ENCODE assay signal across 18 cellular contexts in the genomic region with DNA sequence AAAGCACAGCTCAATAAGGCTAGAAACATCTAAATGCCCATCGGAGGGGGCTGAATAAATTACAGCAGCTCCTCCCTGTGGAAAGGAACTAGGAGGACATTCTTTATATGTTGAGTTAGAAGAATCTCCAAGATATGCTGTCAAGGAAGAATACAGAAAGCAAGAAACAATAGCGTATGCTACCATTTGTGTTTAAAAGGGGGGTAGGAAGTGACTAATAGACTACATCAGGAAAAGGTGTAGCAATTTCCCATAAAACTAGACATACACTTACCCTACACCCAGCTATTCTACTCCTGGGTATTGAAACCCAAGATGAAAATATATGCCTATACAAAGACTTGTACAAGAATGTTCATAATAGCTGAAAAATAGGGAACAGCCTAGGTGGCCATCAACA. TPM values are rescaled to one million over a fixed set of nuclear protein-coding genes. Genes with fewer than 3 reads are reported as not detected.
DNase-seq lines count a peak whose midpoint lies in the region; ATAC-seq, FAIRE-seq and TF ChIP-seq lines count a peak whose summit lies in the region.
"Had no signal": no experiment of that assay in that cellular context is flagged by ENCODE, and none has a peak within 500 bp of the region (broad histone marks: within the 10 kb centered on the region; RNA-seq: fewer than 3 reads in every experiment).

No MANE protein-coding gene starts in this region.

- no peak for DNase-seq in CD4-positive, alpha-beta T cell
- DNase-seq in OCI-M1 (lab: John Stamatoyannopoulos, UW) (peak; percentile 33), endothelial cell of umbilical vein (ENCODE audit: low read depth, low spot score) (peak; percentile 84), osteoblast (ENCODE audit: insufficient read length, low spot score, missing footprints) (no peak), NCI-H1048 (lab: John Stamatoyannopoulos, UW) (no peak), amniotic stem cell (lab: John Stamatoyannopoulos, UW) (no peak)
- no peak for DNase-seq in central memory CD4-positive, alpha-beta T cell
- DNase-seq: activated CD4-positive, alpha-beta T cell treated with anti-CD3 and anti-CD28 coated beads, Interleukin-2, amount 10 ng/mL, durations not matched to agents 7 days and 5 days; activated T-cell treated with anti-CD3 and anti-CD28 coated beads for 4 hours; BE2C; H7; NCI-H1930; NCI-H524 treated with DMSO at 0.1 percent for 48 hours; nephron progenitor cell; right cardiac atrium; stimulated activated CD4-positive, alpha-beta T cell treated with anti-CD3 and anti-CD28 coated beads, Interleukin-1b, Interleukin-23, amount 100 ng/mL, for 48 hours had no signal

- dilution Hi-C loops in endothelial cell of umbilical vein (cut with MboI; ENCODE audit: extremely low pct_ligation_motif_present, low sequenced_read_pairs): no loop called here

- ATAC-seq in CD4-positive, alpha-beta T cell (ENCODE audit: poor library complexity): no peak

- H3K4me2 ChIP-seq in endothelial cell of umbilical vein (ENCODE audit: insufficient read depth, low read length) (peak overlapping the region; percentile 65), osteoblast (ENCODE audit: insufficient read depth, low read length) (no peak overlapping the region)

- H3K4me1 ChIP-seq in endothelial cell of umbilical vein (ENCODE audit: control insufficient read depth, extremely low read depth, insufficient read depth, low read length) (peaks cover 46% of the 10 kb centered on the region), osteoblast (ENCODE audit: insufficient read depth, low read length) (peaks cover 14% of the 10 kb centered on the region)

- no peak for TF ChIP-seq CTCF in CD4-positive, alpha-beta T cell (IDR thresholded peaks at IDR 0.05)
- no peak for TF ChIP-seq CTCF in endothelial cell of umbilical vein (IDR thresholded peaks at IDR 0.05; ENCODE audit: extremely low read depth in 1 of 2, insufficient read depth in 1 of 2, low read depth in 1 of 2, low read length in 2 of 2)
- TF ChIP-seq CTCF in osteoblast (IDR thresholded peaks at IDR 0.05; ENCODE audit: extremely low read depth, low read depth, low read length): no peak

- POLR2A ChIA-PET in CD4-positive, alpha-beta T cell (lab: Charles Lee): interaction anchor here (0.8 to 1.9 kb wide), 2 partner anchors 8 to 21 kb away, joined by 3 to 6 read pairs; a partner anchor contains a TSS
- POLR2A ChIA-PET in endothelial cell of umbilical vein (lab: Charles Lee): interaction anchor here (1.1 kb wide), 1 partner anchor 805 kb away, joined by 4 read pairs; a partner anchor contains a TSS

- H3K9me3 Mint-ChIP-seq in CD4-positive, alpha-beta T cell: no peaks in the 10 kb centered on the region
- H3K9me3 Mint-ChIP-seq: activated CD4-positive, alpha-beta T cell treated with anti-CD3 and anti-CD28 coated beads, Interleukin-2, amount 10 ng/mL, durations not matched to agents 7 days and 5 days; central memory CD8-positive, alpha-beta T cell; nephron progenitor cell had no signal

- peak overlapping the region; percentile 25 for H3K4me3 Mint-ChIP-seq in CD4-positive, alpha-beta T cell
- H3K4me3 Mint-ChIP-seq: activated CD4-positive, alpha-beta T cell treated with anti-CD3 and anti-CD28 coated beads, Interleukin-2, amount 10 ng/mL, durations not matched to agents 7 days and 5 days; activated naive CD8-positive, alpha-beta T cell; central memory CD8-positive, alpha-beta T cell; nephron progenitor cell had no signal

- FAIRE-seq in endothelial cell of umbilical vein (lab: Jason Lieb, UNC): peak; percentile 93

- no peaks in the 10 kb centered on the region for H3K27me3 Mint-ChIP-seq in CD4-positive, alpha-beta T cell
- H3K27me3 Mint-ChIP-seq: activated naive CD8-positive, alpha-beta T cell; central memory CD8-positive, alpha-beta T cell had no signal

- H3K79me2 ChIP-seq in endothelial cell of umbilical vein (ENCODE audit: control insufficient read depth, insufficient read depth, low read length): peaks cover 15% of the 10 kb centered on the region
- H3K79me2 ChIP-seq in osteoblast (ENCODE audit: insufficient read depth, low read length): peaks cover 45% of the 10 kb centered on the region

- H3K9ac ChIP-seq in endothelial cell of umbilical vein (replicated peaks; ENCODE audit: extremely low read depth, insufficient read depth, low read length): peak overlapping the region; percentile 35

- no peak overlapping the region for H2AFZ ChIP-seq in endothelial cell of umbilical vein (ENCODE audit: low read depth, low read length)
- H2AFZ ChIP-seq in osteoblast (ENCODE audit: low read length): no peak overlapping the region

- H3K9me3 ChIP-seq in CD4-positive, alpha-beta T cell (ENCODE audit: control insufficient read depth, low read length): no peaks in the 10 kb centered on the region
- no peaks in the 10 kb centered on the region for H3K9me3 ChIP-seq in endothelial cell of umbilical vein (replicated peaks; ENCODE audit: control insufficient read depth, insufficient read depth, low read length)
- H3K9me3 ChIP-seq in osteoblast (ENCODE audit: low read depth, low read length): no peaks in the 10 kb centered on the region
- H3K9me3 ChIP-seq: BE2C had no signal

- H3K36me3 Mint-ChIP-seq in CD4-positive, alpha-beta T cell (ENCODE audit: low read depth): peaks cover 33% of the 10 kb centered on the region

- H3K27ac Mint-ChIP-seq in CD4-positive, alpha-beta T cell: no peak overlapping the region
- H3K27ac Mint-ChIP-seq: activated CD4-positive, alpha-beta T cell treated with anti-CD3 and anti-CD28 coated beads, Interleukin-2, amount 10 ng/mL, durations not matched to agents 7 days and 5 days; nephron progenitor cell had no signal

- TF ChIP-seq POLR2A in endothelial cell of umbilical vein (IDR thresholded peaks at IDR 0.05; ENCODE audit: low read depth, low read length): peak; percentile 11

- H3K4me1 Mint-ChIP-seq in CD4-positive, alpha-beta T cell (ENCODE audit: low read depth): peaks cover 5% of the 10 kb centered on the region
- H3K4me1 Mint-ChIP-seq: central memory CD8-positive, alpha-beta T cell had no signal

- H3K27me3 ChIP-seq in CD4-positive, alpha-beta T cell (ENCODE audit: control insufficient read depth, insufficient read depth, low read length): peaks cover 10% of the 10 kb centered on the region
- H3K27me3 ChIP-seq in endothelial cell of umbilical vein (ENCODE audit: control insufficient read depth in 2 of 2, insufficient read depth in 2 of 2, low read length in 2 of 2): no peaks in the 10 kb centered on the region
- no peaks in the 10 kb centered on the region for H3K27me3 ChIP-seq in osteoblast (ENCODE audit: insufficient read depth, low read length)
- H3K27me3 ChIP-seq: BE2C had no signal

- H3K9me1 ChIP-seq in endothelial cell of umbilical vein (replicated peaks; ENCODE audit: control insufficient read depth, extremely low read depth, insufficient read depth, low read length): no peaks in the 10 kb centered on the region

- no peaks in the 10 kb centered on the region for H4K20me1 ChIP-seq in endothelial cell of umbilical vein (replicated peaks; ENCODE audit: control insufficient read depth, extremely low read depth, insufficient read depth, low read length)
- peaks cover 66% of the 10 kb centered on the region for H4K20me1 ChIP-seq in osteoblast (ENCODE audit: insufficient read depth, low read length)

- no peak overlapping the region for H3K27ac ChIP-seq in CD4-positive, alpha-beta T cell (ENCODE audit: low read depth, low read length)
- H3K27ac ChIP-seq in endothelial cell of umbilical vein (ENCODE audit: insufficient read depth, low read depth, low read length): peak overlapping the region; percentile 77
- H3K27ac ChIP-seq in osteoblast (ENCODE audit: low read depth, low read length): peak overlapping the region; percentile 26

- CTCF ChIA-PET in CD4-positive, alpha-beta T cell (lab: Charles Lee): interaction anchor here (1.3 to 1.9 kb wide), 2 partner anchors 17 to 60 kb away, joined by 3 to 5 read pairs; no protein-coding TSS in a partner anchor
- CTCF ChIA-PET in endothelial cell of umbilical vein (lab: Charles Lee): interaction anchor here (0.5 to 2.2 kb wide), 16 partner anchors 13 to 1891 kb away, joined by 3 to 44 read pairs (median 4); a partner anchor contains a TSS

- H3K36me3 ChIP-seq in endothelial cell of umbilical vein (ENCODE audit: control insufficient read depth in 2 of 2, extremely low read depth in 1 of 2, insufficient read depth in 2 of 2, low read length in 2 of 2) (peaks cover 22 to 36% of the 10 kb centered on the region in 2 experiments), osteoblast (ENCODE audit: insufficient read depth, low read length) (peaks cover 47% of the 10 kb centered on the region)

- H3K4me3 ChIP-seq in endothelial cell of umbilical vein (replicated peaks in 1 of 3; ENCODE audit: insufficient read depth in 1 of 3, low read depth in 1 of 3, low read length in 3 of 3) (no peak overlapping the region), osteoblast (ENCODE audit: insufficient read depth, low read length) (no peak overlapping the region)

- intact Hi-C loops in CD4-positive, alpha-beta T cell (cut with DNase I, micrococcal nuclease): loop anchor here (2.0 kb wide), 3 partner anchors 21 to 425 kb away; a partner anchor contains a TSS
- intact Hi-C loops in endothelial cell of umbilical vein (cut with micrococcal nuclease): loop anchor here (2.0 kb wide), 2 partner anchors 19 to 535 kb away; no protein-coding TSS in a partner anchor

- BruUV-seq in endothelial cell of umbilical vein (replicated peaks; lab: Mats Ljungman, UMichigan): no TSS peak

RNA-seq across cellular contexts. Expression of a gene that starts 21.6 kb away (rescaled TPM):
- total RNA-seq in CD4-positive, alpha-beta T cell: 100 to 1,000 TPM; 127 to 139 TPM
- 280 and 312 TPM in 2 replicates for total RNA-seq in endothelial cell of umbilical vein
- polyA plus RNA-seq in endothelial cell of umbilical vein: 307 and 338 TPM in 2 replicates
- 192 and 202 TPM in 2 replicates for polyA plus RNA-seq in endothelial cell of umbilical vein (2011; cell fraction: cytosol; rRNA removed)
- polyA plus RNA-seq in endothelial cell of umbilical vein (2011; cell fraction: nucleus; rRNA removed): 211 and 214 TPM in 2 replicates
- 223 and 292 TPM in 2 replicates for polyA plus RNA-seq in endothelial cell of umbilical vein (2012)
- polyA minus RNA-seq in endothelial cell of umbilical vein: 648 and 737 TPM in 2 replicates
- polyA minus RNA-seq in endothelial cell of umbilical vein (2011; cell fraction: cytosol; rRNA and poly(A)+ RNA removed): 112 TPM
- polyA minus RNA-seq in endothelial cell of umbilical vein (2011; cell fraction: nucleus; rRNA and poly(A)+ RNA removed): 135 and 185 TPM in 2 replicates
- total RNA-seq in osteoblast: 350 and 355 TPM in 2 replicates

RNA-seq across cellular contexts. Expression of a gene that starts 49.8 kb away (rescaled TPM):
- total RNA-seq in CD4-positive, alpha-beta T cell: 1 to 10 TPM; 5.6 to 7.7 TPM
- total RNA-seq in endothelial cell of umbilical vein: 57.0 and 58.5 TPM in 2 replicates
- polyA plus RNA-seq in endothelial cell of umbilical vein: 42.9 and 52.5 TPM in 2 replicates
- 72.7 and 90.5 TPM in 2 replicates for polyA plus RNA-seq in endothelial cell of umbilical vein (2011; cell fraction: cytosol; rRNA removed)
- 45.8 and 50.0 TPM in 2 replicates for polyA plus RNA-seq in endothelial cell of umbilical vein (2011; cell fraction: nucleus; rRNA removed)
- 60.0 and 79.1 TPM in 2 replicates for polyA plus RNA-seq in endothelial cell of umbilical vein (2012)
- polyA minus RNA-seq in endothelial cell of umbilical vein: 37.5 and 48.3 TPM in 2 replicates
- polyA minus RNA-seq in endothelial cell of umbilical vein (2011; cell fraction: cytosol; rRNA and poly(A)+ RNA removed): 60.8 TPM
- 17.9 and 20.0 TPM in 2 replicates for polyA minus RNA-seq in endothelial cell of umbilical vein (2011; cell fraction: nucleus; rRNA and poly(A)+ RNA removed)
- 40.1 and 41.6 TPM in 2 replicates for total RNA-seq in osteoblast

Comparison
In these comparisons a context has a peak if more than half of its experiments do, and no peak if none do; other contexts are left out.
1. DNase-seq: peak in OCI-M1 (single experiment) and endothelial cell of umbilical vein (single experiment); none in CD4-positive, alpha-beta T cell (0 of 10), osteoblast (single experiment), NCI-H1048 (single experiment), central memory CD4-positive, alpha-beta T cell (single experiment) and amniotic stem cell (single experiment).